Comparison of ENCODE assay signal across 1 cellular context in genomic region chr1:42941640-42942330, GRCh38.
TF ChIP-seq lines count a peak whose summit lies in the region.

No MANE protein-coding gene starts in this region.

TF ChIP-seq in K562, 482 proteins besides CTCF, POLR2A, EP300 and RAD21 (continued from another document and continues in another):
- TF ChIP-seq ARID4B (CRISPR knock-in tag; IDR thresholded peaks at IDR 0.05) (peak; percentile 78; the same call in 1 of the 2 replicates), CREB5 (CRISPR knock-in tag; IDR thresholded peaks at IDR 0.05) (no peak), XRCC5 (IDR thresholded peaks at IDR 0.05; ENCODE audit: low read depth, low read length) (no peak), NONO (IDR thresholded peaks at IDR 0.05; ENCODE audit: low read depth in 2 of 2, low read length in 1 of 2) (0 out of 4 replicates have a peak, but pooled peaks of 1 of the 2 experiments have one; percentile 26), MYNN (IDR thresholded peaks at IDR 0.05) (peak; percentile 79; the same call in 1 of the 2 replicates), MYNN (CRISPR knock-in tag; IDR thresholded peaks at IDR 0.05) (no peak), ATF7 (IDR thresholded peaks at IDR 0.05) (peak; percentile 51; the same call in 1 of the 2 replicates), MLLT1 (IDR thresholded peaks at IDR 0.05) (no peak), KLF1 (tag; IDR thresholded peaks at IDR 0.05) (peak; percentile 81; the same call in 1 of the 2 replicates), ZNF165 (CRISPR knock-in tag; IDR thresholded peaks at IDR 0.05; ENCODE audit: borderline replicate concordance) (no peak), MTA3 (IDR thresholded peaks at IDR 0.05; ENCODE audit: borderline replicate concordance) (peak; percentile 57; the same call in 1 of the 2 replicates), CBFA2T3 (IDR thresholded peaks at IDR 0.05) (0 out of 2 replicates have a peak, but pooled peaks have one; percentile 44), TAL1 (IDR thresholded peaks at IDR 0.05) (0 out of 2 replicates have a peak, but pooled peaks have one; percentile 15), KLF13 (tag; IDR thresholded peaks at IDR 0.05; ENCODE audit: borderline replicate concordance, low read depth) (0 out of 2 replicates have a peak, but pooled peaks have one; percentile 9), HSF4 (CRISPR knock-in tag; IDR thresholded peaks at IDR 0.05; ENCODE audit: borderline replicate concordance) (no peak; the same call in 1 of the 2 replicates), TSHZ1 (CRISPR knock-in tag; IDR thresholded peaks at IDR 0.05) (no peak), MTA1 (IDR thresholded peaks at IDR 0.05; ENCODE audit: borderline replicate concordance) (peak; percentile 13; the same call in 1 of the 2 replicates), PHF20 (IDR thresholded peaks at IDR 0.05; ENCODE audit: partially characterized antibody) (no peak), JUN (IDR thresholded peaks at IDR 0.05; ENCODE audit: borderline replicate concordance, low read depth, low read length) (peak; percentile 81), JUN (CRISPR knock-in tag; IDR thresholded peaks at IDR 0.05; ENCODE audit: borderline replicate concordance) (0 out of 2 replicates have a peak, but pooled peaks have one; percentile 64), ETS1 (conservative IDR thresholded peaks at IDR 0.05; ENCODE audit: control insufficient read depth, low read depth, low read length) (peak; percentile 88), ZNF76 (CRISPR knock-in tag; IDR thresholded peaks at IDR 0.05; ENCODE audit: borderline replicate concordance) (no peak), BACH1 (tag; IDR thresholded peaks at IDR 0.05) (peak; percentile 96), ZNF24 (IDR thresholded peaks at IDR 0.05) (no peak), NFIC (IDR thresholded peaks at IDR 0.05) (peak; percentile 60), BHLHE40 (IDR thresholded peaks at IDR 0.05; ENCODE audit: low read length) (peak; percentile 69), ZBTB11 (CRISPR knock-in tag; IDR thresholded peaks at IDR 0.05) (peak in 1 of 3 experiments; percentile 47; a peak in 1 of 6 replicates), NFE2L1 (tag; IDR thresholded peaks at IDR 0.05; ENCODE audit: borderline replicate concordance, low read depth) (peak; percentile 88), RNF219 (CRISPR knock-in tag; IDR thresholded peaks at IDR 0.05) (no peak), FOXJ2 (tag; IDR thresholded peaks at IDR 0.05) (peak; percentile 69; the same call in 1 of the 2 replicates), ZBTB17 (CRISPR knock-in tag; IDR thresholded peaks at IDR 0.05) (peak; percentile 50; the same call in 1 of the 2 replicates), ZFP30 (CRISPR knock-in tag; IDR thresholded peaks at IDR 0.05; ENCODE audit: borderline replicate concordance) (no peak), ZNF311 (CRISPR knock-in tag; IDR thresholded peaks at IDR 0.05) (no peak), ZBTB2 (IDR thresholded peaks at IDR 0.05) (peak; percentile 64; the same call in 1 of the 2 replicates), ZNF766 (CRISPR knock-in tag; conservative IDR thresholded peaks at IDR 0.05) (peak; percentile 28; the same call in 1 of the 2 replicates), TBL1XR1 (IDR thresholded peaks at IDR 0.05; ENCODE audit: low read length in 2 of 2) (no peak), TFAP4 (CRISPR knock-in tag; IDR thresholded peaks at IDR 0.05; ENCODE audit: borderline replicate concordance) (peak; percentile 97), ZNF696 (CRISPR knock-in tag; conservative IDR thresholded peaks at IDR 0.05) (no peak), RBBP5 (IDR thresholded peaks at IDR 0.05; ENCODE audit: borderline replicate concordance, insufficient read depth, low read length, poor library complexity, severe bottlenecking) (no peak), HDAC2 (IDR thresholded peaks at IDR 0.05) (peak; percentile 60)
